ENCODE assay signal across 10 cellular contexts in the genomic region with DNA sequence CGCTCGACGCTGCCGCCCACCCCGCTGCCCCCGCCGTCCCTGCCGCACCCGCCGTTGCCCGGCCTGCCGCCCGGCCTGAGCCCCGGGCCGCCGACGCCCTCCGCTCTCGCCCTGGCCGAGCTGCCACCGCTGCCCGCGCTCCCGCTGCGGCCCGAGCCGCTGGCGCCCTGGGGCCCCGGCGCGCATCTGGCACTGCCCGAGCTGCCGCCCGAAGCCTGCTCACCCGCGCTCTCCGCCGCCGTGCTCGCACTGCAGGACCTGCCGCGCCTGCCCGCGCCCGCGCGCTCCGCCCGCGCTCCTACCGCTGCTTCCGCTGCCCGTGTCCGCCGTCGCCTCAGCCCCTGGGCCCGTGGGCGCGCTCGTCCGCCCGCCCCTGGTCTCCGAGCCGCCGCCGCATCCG. TPM values are rescaled to one million over a fixed set of nuclear protein-coding genes. Genes with fewer than 3 reads are reported as not detected.
A peak's percentile ranks its signal among the peaks of the same experiment; 100 is the strongest.
DNase-seq lines count a peak whose midpoint lies in the region; ATAC-seq and TF ChIP-seq lines count a peak whose summit lies in the region.
"Had no signal": no experiment of that assay in that cellular context is flagged by ENCODE, and none has a peak within 500 bp of the region (broad histone marks: within the 10 kb centered on the region; RNA-seq: fewer than 3 reads in every experiment).

No MANE protein-coding gene starts in this region.

- H3K27ac Mint-ChIP-seq in CD4-positive, alpha-beta T cell: no peak overlapping the region

- H3K27me3 Mint-ChIP-seq in CD4-positive, alpha-beta T cell: peaks cover 27% of the 10 kb centered on the region

- H3K27me3 ChIP-seq in kidney epithelial cell (ENCODE audit: control insufficient read depth, insufficient read depth, low read length) (peaks cover 4% of the 10 kb centered on the region), uterus (peaks cover 0 to 15% of the 10 kb centered on the region in 2 donors)
- no peaks in the 10 kb centered on the region for H3K27me3 ChIP-seq in CD4-positive, alpha-beta T cell (ENCODE audit: control insufficient read depth, insufficient read depth, low read length)

- DNase-seq in Daoy (ENCODE audit: low read depth): peak; percentile 61
- DNase-seq in NCI-H69 (lab: John Stamatoyannopoulos, UW): peak; percentile 77
- DNase-seq in kidney epithelial cell (ENCODE audit: low read depth): no peak
- no peak for DNase-seq in uterus
- no peak for DNase-seq in CD4-positive, alpha-beta T cell
- no peak for DNase-seq in stimulated activated CD8-positive, alpha-beta memory T cell treated with anti-CD3 and anti-CD28 coated beads, Interleukin-4, amount 100 ng/mL, for 48 hours

- no peaks in the 10 kb centered on the region for H3K9me3 Mint-ChIP-seq in CD4-positive, alpha-beta T cell

- H3K4me1 Mint-ChIP-seq in CD4-positive, alpha-beta T cell (ENCODE audit: low read depth): peaks cover 33% of the 10 kb centered on the region

- H3K4me3 Mint-ChIP-seq in CD4-positive, alpha-beta T cell: no peak overlapping the region

- no peaks in the 10 kb centered on the region for H3K36me3 Mint-ChIP-seq in CD4-positive, alpha-beta T cell (ENCODE audit: low read depth)

- intact Hi-C loops in uterus (cut with DNase I; ENCODE audit: low total_unique reads): no loop called here
- intact Hi-C loops in CD4-positive, alpha-beta T cell (cut with DNase I, micrococcal nuclease): loop anchor here (2.0 to 5.0 kb wide), 3 partner anchors 16 to 163 kb away; a partner anchor contains a TSS

- H3K36me3 ChIP-seq in kidney epithelial cell (ENCODE audit: control insufficient read depth, insufficient read depth, low read length) (no peaks in the 10 kb centered on the region), uterus (no peaks in the 10 kb centered on the region)

- POLR2A ChIA-PET in CD4-positive, alpha-beta T cell (lab: Charles Lee): interaction anchor here (0.6 to 2.7 kb wide), 13 partner anchors 16 to 180 kb away, joined by 3 to 20 read pairs (median 4); a partner anchor contains a TSS

- H3K4me1 ChIP-seq in uterus: no peaks in the 10 kb centered on the region

- no peak overlapping the region for H3K27ac ChIP-seq in uterus
- H3K27ac ChIP-seq in CD4-positive, alpha-beta T cell (ENCODE audit: low read depth, low read length): no peak overlapping the region

- CTCF ChIA-PET in CD4-positive, alpha-beta T cell (lab: Charles Lee): interaction anchor here (0.7 to 11.4 kb wide), 10 partner anchors 16 to 125 kb away, joined by 3 to 181 read pairs (median 6); a partner anchor contains a TSS

- H3K9me3 ChIP-seq in uterus: no peaks in the 10 kb centered on the region
- no peaks in the 10 kb centered on the region for H3K9me3 ChIP-seq in CD4-positive, alpha-beta T cell (ENCODE audit: control insufficient read depth, low read length)

- TF ChIP-seq CTCF in kidney epithelial cell (IDR thresholded peaks at IDR 0.05; ENCODE audit: insufficient read depth, low read length, poor library complexity, severe bottlenecking): no peak
- TF ChIP-seq CTCF in uterus (IDR thresholded peaks at IDR 0.05): no peak
- no peak for TF ChIP-seq CTCF in CD4-positive, alpha-beta T cell (IDR thresholded peaks at IDR 0.05)

- ATAC-seq in GM21367 (IDR thresholded peaks at IDR 0.05; ENCODE audit: unreplicated experiment) (peak; percentile 10), HG02884 (IDR thresholded peaks at IDR 0.05; ENCODE audit: unreplicated experiment) (no peak)
- no peak for ATAC-seq in CD4-positive, alpha-beta T cell (ENCODE audit: poor library complexity)

- peak overlapping the region; percentile 7 for H3K4me3 ChIP-seq in kidney epithelial cell (ENCODE audit: low read depth, low read length)
- H3K4me3 ChIP-seq in uterus: no peak overlapping the region

- TF ChIP-seq POLR2A in uterus (IDR thresholded peaks at IDR 0.05): no peak

RNA-seq across cellular contexts. Expression of a gene that starts 8.4 kb away (rescaled TPM):
- total RNA-seq in Daoy (2014; rRNA removed; shearing (Covaris generic)): not detected in 2 replicates
- total RNA-seq in kidney epithelial cell (1.0 and 3.1 TPM in 2 replicates), uterus (1 to 10 TPM in 1 of 4 donors, under 1 TPM in 1, not detected in 2; 0.21 to 1.8 TPM)
- total RNA-seq in CD4-positive, alpha-beta T cell: not detected
- total RNA-seq: endothelial cell of umbilical vein, pulmonary artery endothelial cell had no signal

RNA-seq across cellular contexts. Expression of a gene that starts 13.7 kb away (rescaled TPM):
- not detected in 2 replicates for total RNA-seq in Daoy (2014; rRNA removed; shearing (Covaris generic))
- total RNA-seq in kidney epithelial cell (319 and 359 TPM in 2 replicates), uterus (1 to 10 TPM in 1 of 4 donors, not detected in 3; 4.1 TPM)
- not detected for total RNA-seq in CD4-positive, alpha-beta T cell
- total RNA-seq: endothelial cell of umbilical vein, pulmonary artery endothelial cell had no signal

RNA-seq across cellular contexts. Expression of a gene that starts 15.8 kb away (rescaled TPM):
- 307 and 390 TPM in 2 replicates for total RNA-seq in Daoy (2014; rRNA removed; shearing (Covaris generic))
- total RNA-seq in kidney epithelial cell (572 and 754 TPM in 2 replicates), uterus (10 to 100 TPM; 12.6 to 76.2 (median 24.0) TPM)
- 1 to 10 TPM; 1.8 to 1.9 TPM for total RNA-seq in CD4-positive, alpha-beta T cell

RNA-seq across cellular contexts. Expression of a gene that starts 19.4 kb away (rescaled TPM):
- 1.8 and 4.7 TPM in 2 replicates for total RNA-seq in Daoy (2014; rRNA removed; shearing (Covaris generic))
- total RNA-seq in kidney epithelial cell: 10.2 and 18.4 TPM in 2 replicates
- total RNA-seq in uterus: 10 to 100 TPM in 3 of 4 donors, 1 to 10 TPM in 1; 3.6 to 67.5 (median 25.4) TPM
- total RNA-seq in CD4-positive, alpha-beta T cell: 10 to 100 TPM in 1 of 2 experiments, 1 to 10 TPM in 1; 8.9 to 11.0 TPM

RNA-seq across cellular contexts. Expression of a gene that starts 19.5 kb away (rescaled TPM):
- total RNA-seq in Daoy (2014; rRNA removed; shearing (Covaris generic)): 24.0 and 25.5 TPM in 2 replicates
- 12.2 and 17.0 TPM in 2 replicates for total RNA-seq in kidney epithelial cell
- 10 to 100 TPM in 3 of 4 donors, 1 to 10 TPM in 1; 3.8 to 29.0 (median 22.3) TPM for total RNA-seq in uterus
- total RNA-seq in CD4-positive, alpha-beta T cell: 10 to 100 TPM; 12.0 to 12.9 TPM

Comparison
In these comparisons a context has a peak if more than half of its experiments do, and no peak if none do; other contexts are left out.
1. DNase-seq: peak in Daoy (single experiment) and NCI-H69 (single experiment); none in kidney epithelial cell (single experiment), uterus (0 of 2), CD4-positive, alpha-beta T cell (0 of 10) and stimulated activated CD8-positive, alpha-beta memory T cell treated with anti-CD3 and anti-CD28 coated beads, Interleukin-4, amount 100 ng/mL, for 48 hours (single experiment).
2. RNA of a gene that starts 13.7 kb away (total RNA-seq): 319 to 359 TPM in kidney epithelial cell; 4.1 TPM in uterus, not detected in Daoy and not detected in CD4-positive, alpha-beta T cell; every median in the first group is over 10 times any median in the second.
3. RNA of a gene that starts 15.8 kb away (total RNA-seq): 572 to 754 TPM in kidney epithelial cell, 307 to 390 TPM in Daoy and 12.6 to 76.2 TPM in uterus; 1.8 to 1.9 TPM in CD4-positive, alpha-beta T cell; every median in the first group is over 4 times any median in the second.